ENCODE assay signal across 21 cellular contexts in the genomic region with DNA sequence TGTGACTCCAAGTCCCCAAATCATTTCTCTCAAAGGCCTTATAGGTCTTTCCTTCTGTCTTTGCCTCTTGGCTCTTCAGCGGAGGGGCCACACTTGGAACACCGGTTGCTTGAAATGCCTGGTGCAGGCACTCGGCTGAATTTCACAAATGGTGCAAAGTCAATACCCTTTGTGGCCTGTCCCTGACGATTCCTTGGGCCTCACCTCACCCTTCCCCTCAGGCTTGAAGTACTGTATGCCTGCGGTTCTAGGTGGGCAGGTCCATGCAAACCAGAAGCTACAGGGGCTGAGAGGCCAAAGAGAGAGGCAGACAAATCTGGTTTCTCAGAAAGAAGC. TPM values are rescaled to one million over a fixed set of nuclear protein-coding genes. Genes with fewer than 3 reads are reported as not detected.
"Had no signal": no experiment of that assay in that cellular context is flagged by ENCODE, and none has a peak within 500 bp of the region (broad histone marks: within the 10 kb centered on the region; RNA-seq: fewer than 3 reads in every experiment).

No MANE protein-coding gene starts in this region.

- FAIRE-seq: small intestine had no signal

- H3K36me3 Mint-ChIP-seq: mesothelial cell of epicardium; stimulated activated memory B cell treated with anti-CD40 and anti-IgM and Interleukin-4, amounts not matched to agents 10 μg/mL and 1 μg/mL and 100 μg/mL, for 72 hours had no signal

- H3K9me3 ChIP-seq: esophagus muscularis mucosa, gastrocnemius medialis, heart right ventricle, tibial artery, upper lobe of left lung, uterus had no signal

- ATAC-seq: gastrocnemius medialis; heart right ventricle; left lobe of liver; stimulated activated memory B cell treated with anti-CD40 and anti-IgM and Interleukin-4, amounts not matched to agents 10 μg/mL and 1 μg/mL and 100 μg/mL, for 72 hours had no signal

- H3K36me3 ChIP-seq: esophagus muscularis mucosa, gastrocnemius medialis, heart right ventricle, tibial artery, upper lobe of left lung, uterus had no signal

- H3K27me3 ChIP-seq: dorsolateral prefrontal cortex, esophagus muscularis mucosa, gastrocnemius medialis, heart right ventricle, tibial artery, upper lobe of left lung, uterus had no signal

- H3K27me3 Mint-ChIP-seq: stimulated activated memory B cell treated with anti-CD40 and anti-IgM and Interleukin-4, amounts not matched to agents 10 μg/mL and 1 μg/mL and 100 μg/mL, for 72 hours had no signal

- H3K4me3 Mint-ChIP-seq: mesothelial cell of epicardium; nephron progenitor cell; stimulated activated memory B cell treated with anti-CD40 and anti-IgM and Interleukin-4, amounts not matched to agents 10 μg/mL and 1 μg/mL and 100 μg/mL, for 72 hours; stimulated activated naive CD8-positive, alpha-beta T cell treated with anti-CD3 and anti-CD28 coated beads, Interleukin-15, Interleukin-2, amounts not matched to agents 100 ng/mL and 50 ng/mL, for 24 hours had no signal

- H3K4me3 ChIP-seq: dorsolateral prefrontal cortex, esophagus muscularis mucosa, gastrocnemius medialis, heart right ventricle, tibial artery, upper lobe of left lung, uterus had no signal

- H3K27ac ChIP-seq: dorsolateral prefrontal cortex, epithelial cell of prostate, esophagus muscularis mucosa, gastrocnemius medialis, heart right ventricle, tibial artery, upper lobe of left lung, uterus had no signal

- H3K9me3 Mint-ChIP-seq: mesothelial cell of epicardium; nephron progenitor cell; stimulated activated memory B cell treated with anti-CD40 and anti-IgM and Interleukin-4, amounts not matched to agents 10 μg/mL and 1 μg/mL and 100 μg/mL, for 72 hours; stimulated activated naive CD8-positive, alpha-beta T cell treated with anti-CD3 and anti-CD28 coated beads, Interleukin-15, Interleukin-2, amounts not matched to agents 100 ng/mL and 50 ng/mL, for 24 hours had no signal

- DNase-seq: cortex of kidney; dorsolateral prefrontal cortex; effector CD8-positive, alpha-beta T cell; gastrocnemius medialis; heart right ventricle; hypothalamus; islet precursor cell; mammary epithelial cell; nephron progenitor cell; small intestine; stimulated activated CD4-positive, alpha-beta T cell treated with anti-CD3 and anti-CD28 coated beads, Interleukin-4, amount 100 ng/mL, for 24 hours; upper lobe of left lung; uterus had no signal

- H3K27ac Mint-ChIP-seq: mesothelial cell of epicardium; nephron progenitor cell; stimulated activated memory B cell treated with anti-CD40 and anti-IgM and Interleukin-4, amounts not matched to agents 10 μg/mL and 1 μg/mL and 100 μg/mL, for 72 hours; stimulated activated naive CD8-positive, alpha-beta T cell treated with anti-CD3 and anti-CD28 coated beads, Interleukin-15, Interleukin-2, amounts not matched to agents 100 ng/mL and 50 ng/mL, for 24 hours had no signal

- H3K4me1 ChIP-seq: uterus had no signal

RNA-seq across cellular contexts. Expression of gene MFAP4, which starts 20.4 kb away (rescaled TPM):
- total RNA-seq: pulmonary artery endothelial cell had no signal
- polyA plus RNA-seq: mammary epithelial cell had no signal

RNA-seq across cellular contexts. Expression of gene RNF112, which starts 44.4 kb away (rescaled TPM):
- total RNA-seq: mammary epithelial cell had no signal
- polyA plus RNA-seq: mammary epithelial cell had no signal
